Comparison of ENCODE assay signal across 12 cellular contexts in genomic region chr1:116089870-116090269, GRCh38. TPM values are rescaled to one million over a fixed set of nuclear protein-coding genes. Genes with fewer than 3 reads are reported as not detected.
"Had no signal": no experiment of that assay in that cellular context is flagged by ENCODE, and none has a peak within 500 bp of the region (broad histone marks: within the 10 kb centered on the region; RNA-seq: fewer than 3 reads in every experiment).

No MANE protein-coding gene starts in this region.

- H3K4me3 ChIP-seq: GM23248, GM23338, HAP-1 had no signal

- H3K4me2 ChIP-seq: GM23338 had no signal

- H3K9me3 ChIP-seq: HAP-1 had no signal

- DNase-seq: GM23248, GOT3, H7, H9, HCEC 1CT, HFFc6 had no signal

- H2AFZ ChIP-seq: GM23248, GM23338 had no signal

- FAIRE-seq: H1, H54 had no signal

- H3K36me3 ChIP-seq: HAP-1 had no signal

- ATAC-seq: GM23338, HCT116 had no signal

- H3K9ac ChIP-seq: GM23248 had no signal

- H3K4me1 ChIP-seq: HAP-1 had no signal

- H3K27ac ChIP-seq: GM23248 had no signal

RNA-seq across cellular contexts. Expression of gene MAB21L3, which starts 21.3 kb away (rescaled TPM):
- total RNA-seq: GM23338, H1, H4, H9 had no signal
- polyA plus RNA-seq: GM23338, H1 had no signal
